ENCODE assay signal across 9 cellular contexts in genomic region chr6:11770546-11771466, GRCh38. TPM values are rescaled to one million over a fixed set of nuclear protein-coding genes. Genes with fewer than 3 reads are reported as not detected.
A peak's percentile ranks its signal among the peaks of the same experiment; 100 is the strongest.
DNase-seq lines count a peak whose midpoint lies in the region; ATAC-seq, FAIRE-seq and TF ChIP-seq lines count a peak whose summit lies in the region.
"Had no signal": no experiment of that assay in that cellular context is flagged by ENCODE, and none has a peak within 500 bp of the region (broad histone marks: within the 10 kb centered on the region; RNA-seq: fewer than 3 reads in every experiment).

No MANE protein-coding gene starts in this region.

- dilution Hi-C loops in endothelial cell of umbilical vein (cut with MboI; ENCODE audit: extremely low pct_ligation_motif_present, low sequenced_read_pairs): loop anchor here (25.0 kb wide), 1 partner anchor 516 kb away; the partner anchor contains the start of gene EDN1

- peak; percentile 100 for DNase-seq in Daoy (ENCODE audit: low read depth)
- peak; percentile 76 to 88 for DNase-seq in NOMO-1 (lab: John Stamatoyannopoulos, UW; ENCODE audit: unreplicated experiment in 2 of 2)
- DNase-seq in endothelial cell of umbilical vein (ENCODE audit: low read depth, low spot score): peak; percentile 93
- DNase-seq in mesothelial cell of epicardium (ENCODE audit: low spot score in 2 of 2, unreplicated experiment in 2 of 2): peak in 1 of 2 experiments; percentile 61
- DNase-seq in activated CD4-positive, alpha-beta T cell treated with anti-CD3 and anti-CD28 coated beads, Interleukin-2, amount 50 U/mL, for 48 hours: no peak

- H2AFZ ChIP-seq in endothelial cell of umbilical vein (ENCODE audit: low read depth, low read length): no peak overlapping the region

- H3K4me3 ChIP-seq in endothelial cell of umbilical vein (replicated peaks in 1 of 3; ENCODE audit: insufficient read depth in 1 of 3, low read depth in 1 of 3, low read length in 3 of 3) (no peak overlapping the region), urinary bladder (ENCODE audit: low read depth, low read length) (no peak overlapping the region)

- no peaks in the 10 kb centered on the region for H3K9me3 Mint-ChIP-seq in mesothelial cell of epicardium

- H3K4me1 ChIP-seq in endothelial cell of umbilical vein (ENCODE audit: control insufficient read depth, extremely low read depth, insufficient read depth, low read length): peaks cover 58% of the 10 kb centered on the region
- peaks cover 3% of the 10 kb centered on the region for H3K4me1 ChIP-seq in urinary bladder (ENCODE audit: insufficient read depth)

- H4K20me1 ChIP-seq in endothelial cell of umbilical vein (replicated peaks; ENCODE audit: control insufficient read depth, extremely low read depth, insufficient read depth, low read length): no peaks in the 10 kb centered on the region

- peaks cover 39% of the 10 kb centered on the region for H3K4me1 Mint-ChIP-seq in mesothelial cell of epicardium

- CTCF ChIA-PET in endothelial cell of umbilical vein (lab: Charles Lee): interaction anchor here (0.7 to 2.2 kb wide), 9 partner anchors 8 to 519 kb away, joined by 3 to 10 read pairs (median 3); no protein-coding TSS in a partner anchor

- WGBS in urinary bladder: 52% methylated on average over 27 of the region's 27 CpGs

- BruUV-seq in endothelial cell of umbilical vein (replicated peaks; lab: Mats Ljungman, UMichigan): TSS peak; percentile 53

- no peaks in the 10 kb centered on the region for H3K36me3 Mint-ChIP-seq in mesothelial cell of epicardium

- intact Hi-C loops in endothelial cell of umbilical vein (cut with micrococcal nuclease): loop anchor here (1.0 kb wide), 1 partner anchor 519 kb away; the partner anchor contains the start of gene EDN1

- H3K27ac Mint-ChIP-seq in mesothelial cell of epicardium: peak overlapping the region; percentile 75

- H3K27me3 ChIP-seq in endothelial cell of umbilical vein (ENCODE audit: control insufficient read depth in 2 of 2, insufficient read depth in 2 of 2, low read length in 2 of 2): no peaks in the 10 kb centered on the region

- peak; percentile 100 for FAIRE-seq in endothelial cell of umbilical vein (lab: Jason Lieb, UNC)
- FAIRE-seq: frontal cortex had no signal

- peak overlapping the region; percentile 9 for H3K4me2 ChIP-seq in endothelial cell of umbilical vein (ENCODE audit: insufficient read depth, low read length)

- peak; percentile 84 for TF ChIP-seq POLR2A in endothelial cell of umbilical vein (IDR thresholded peaks at IDR 0.05; ENCODE audit: low read depth, low read length)

- H3K9ac ChIP-seq in endothelial cell of umbilical vein (replicated peaks; ENCODE audit: extremely low read depth, insufficient read depth, low read length): peak overlapping the region; percentile 52

- H3K9me3 ChIP-seq in endothelial cell of umbilical vein (replicated peaks; ENCODE audit: control insufficient read depth, insufficient read depth, low read length): no peaks in the 10 kb centered on the region

- H3K79me2 ChIP-seq in endothelial cell of umbilical vein (ENCODE audit: control insufficient read depth, insufficient read depth, low read length): peaks cover 2% of the 10 kb centered on the region

- no peaks in the 10 kb centered on the region for H3K36me3 ChIP-seq in endothelial cell of umbilical vein (ENCODE audit: control insufficient read depth in 2 of 2, extremely low read depth in 1 of 2, insufficient read depth in 2 of 2, low read length in 2 of 2)
- no peaks in the 10 kb centered on the region for H3K36me3 ChIP-seq in urinary bladder (ENCODE audit: insufficient read depth)

- H3K9me1 ChIP-seq in endothelial cell of umbilical vein (replicated peaks; ENCODE audit: control insufficient read depth, extremely low read depth, insufficient read depth, low read length): no peaks in the 10 kb centered on the region

- POLR2A ChIA-PET in endothelial cell of umbilical vein (lab: Charles Lee): interaction anchor here (0.6 to 0.7 kb wide), 2 partner anchors 145 to 239 kb away, joined by 3 read pairs; no protein-coding TSS in a partner anchor

- no peak for TF ChIP-seq CTCF in endothelial cell of umbilical vein (IDR thresholded peaks at IDR 0.05; ENCODE audit: extremely low read depth in 1 of 2, insufficient read depth in 1 of 2, low read depth in 1 of 2, low read length in 2 of 2)
- no peak for TF ChIP-seq CTCF in mesothelial cell of epicardium (IDR thresholded peaks at IDR 0.05; ENCODE audit: unreplicated experiment)

- no peak overlapping the region for H3K4me3 Mint-ChIP-seq in mesothelial cell of epicardium

- ATAC-seq in GM18520 (IDR thresholded peaks at IDR 0.05; ENCODE audit: unreplicated experiment) (no peak), GM19463 (IDR thresholded peaks at IDR 0.05; ENCODE audit: unreplicated experiment) (no peak)

- no peaks in the 10 kb centered on the region for H3K27me3 Mint-ChIP-seq in mesothelial cell of epicardium (ENCODE audit: low read depth)

- H3K27ac ChIP-seq in endothelial cell of umbilical vein (ENCODE audit: insufficient read depth, low read depth, low read length) (peak overlapping the region; percentile 94), urinary bladder (ENCODE audit: low read depth) (peak overlapping the region; percentile 68)

TF ChIP-seq in endothelial cell of umbilical vein, 7 proteins besides CTCF, POLR2A, EP300 and RAD21:
- TF ChIP-seq JUN (IDR thresholded peaks at IDR 0.05; ENCODE audit: borderline replicate concordance, insufficient read depth, insufficient read length, low read depth): peak; percentile 75
- peak; percentile 24 for TF ChIP-seq GATA2 (IDR thresholded peaks at IDR 0.05; ENCODE audit: insufficient read depth, insufficient read length, low read depth, low read length)
- TF ChIP-seq MYC (IDR thresholded peaks at IDR 0.05; ENCODE audit: low read depth, low read length): peak; percentile 53
- peak; percentile 90 for TF ChIP-seq POLR2AphosphoS5 (IDR thresholded peaks at IDR 0.05; ENCODE audit: insufficient read depth, low read depth, low read length)
- no peak for TF ChIP-seq EZH2 (IDR thresholded peaks at IDR 0.05; ENCODE audit: borderline replicate concordance, low read depth, low read length, severe bottlenecking)
- TF ChIP-seq FOS (IDR thresholded peaks at IDR 0.05; ENCODE audit: borderline replicate concordance, insufficient read depth, low read length): peak; percentile 95
- peak; percentile 84 for TF ChIP-seq MAX (IDR thresholded peaks at IDR 0.05; ENCODE audit: insufficient read depth, insufficient read length)

RNA-seq across cellular contexts. Expression of gene ADTRP, which starts 7.8 kb away (rescaled TPM):
- total RNA-seq in Daoy (2014; rRNA removed; shearing (Covaris generic)): 2.5 and 2.8 TPM in 2 replicates
- total RNA-seq in endothelial cell of umbilical vein: 3.3 and 5.6 TPM in 2 replicates
- polyA plus RNA-seq in endothelial cell of umbilical vein: 3.6 and 4.4 TPM in 2 replicates
- 3.3 and 5.0 TPM in 2 replicates for polyA plus RNA-seq in endothelial cell of umbilical vein (2011; cell fraction: cytosol; rRNA removed)
- 5.1 and 7.4 TPM in 2 replicates for polyA plus RNA-seq in endothelial cell of umbilical vein (2011; cell fraction: nucleus; rRNA removed)
- 29.6 and 35.6 TPM in 2 replicates for polyA plus RNA-seq in endothelial cell of umbilical vein (2012)
- 6.7 and 10.3 TPM in 2 replicates for polyA minus RNA-seq in endothelial cell of umbilical vein
- not detected for polyA minus RNA-seq in endothelial cell of umbilical vein (2011; cell fraction: cytosol; rRNA and poly(A)+ RNA removed)
- polyA minus RNA-seq in endothelial cell of umbilical vein (2011; cell fraction: nucleus; rRNA and poly(A)+ RNA removed): 2.2 and 4.6 TPM in 2 replicates
- total RNA-seq in mesothelial cell of epicardium: 3.4 to 4.0 TPM (median 3.8 TPM) in 3 replicates
- total RNA-seq in urinary bladder: 7.4 TPM
- polyA plus RNA-seq in urinary bladder: 0.68 TPM

Comparison
In these comparisons a context has a peak if more than half of its experiments do, and no peak if none do; other contexts are left out.
1. DNase-seq: peak in Daoy (single experiment), NOMO-1 (2 of 2) and endothelial cell of umbilical vein (single experiment); none in activated CD4-positive, alpha-beta T cell treated with anti-CD3 and anti-CD28 coated beads, Interleukin-2, amount 50 U/mL, for 48 hours (0 of 2).